17 cellular contexts compared by ENCODE assay signal in genomic region chr12:121476477-121476876, GRCh38.
DNase-seq lines count a peak whose midpoint lies in the region; ATAC-seq and TF ChIP-seq lines count a peak whose summit lies in the region.
"Had no signal": no experiment of that assay in that cellular context is flagged by ENCODE, and none has a peak within 500 bp of the region (broad histone marks: within the 10 kb centered on the region; RNA-seq: fewer than 3 reads in every experiment).

No MANE protein-coding gene starts in this region.

- peaks cover 16% of the 10 kb centered on the region; the same call in 1 of the 2 replicates for H4K20me1 ChIP-seq in Karpas-422 (ENCODE audit: insufficient read depth, low read depth, low read length)

- no peak overlapping the region for H3K9ac ChIP-seq in Karpas-422 (ENCODE audit: low read length)

- H3K27me3 Mint-ChIP-seq in brain (no peaks in the 10 kb centered on the region), neural crest cell (ENCODE audit: low read depth) (no peaks in the 10 kb centered on the region)
- H3K27me3 Mint-ChIP-seq in effector memory CD8-positive, alpha-beta T cell = no peaks in the 10 kb centered on the region
- no peaks in the 10 kb centered on the region for H3K27me3 Mint-ChIP-seq in CD4-positive, alpha-beta T cell
- H3K27me3 Mint-ChIP-seq: CD4-positive, alpha-beta memory T cell had no signal

- intact Hi-C loops in CD4-positive, alpha-beta T cell (cut with DNase I, micrococcal nuclease) = no loop called here

- H3K4me3 Mint-ChIP-seq in brain (no peak overlapping the region), neural crest cell (no peak overlapping the region)
- H3K4me3 Mint-ChIP-seq in effector memory CD8-positive, alpha-beta T cell = no peak overlapping the region
- no peak overlapping the region for H3K4me3 Mint-ChIP-seq in CD4-positive, alpha-beta T cell
- H3K4me3 Mint-ChIP-seq: CD4-positive, alpha-beta memory T cell had no signal

- H3K9me3 Mint-ChIP-seq in brain (peaks cover 0 to 4% (median 0%) of the 10 kb centered on the region in 5 experiments), neural crest cell (no peaks in the 10 kb centered on the region)
- no peaks in the 10 kb centered on the region for H3K9me3 Mint-ChIP-seq in effector memory CD8-positive, alpha-beta T cell
- H3K9me3 Mint-ChIP-seq in CD4-positive, alpha-beta T cell = no peaks in the 10 kb centered on the region

- H3K4me2 ChIP-seq in Karpas-422 (ENCODE audit: low read depth, low read length, poor library complexity, severe bottlenecking) = no peak overlapping the region
- H3K4me2 ChIP-seq: A549 had no signal

- ATAC-seq in effector memory CD8-positive, alpha-beta T cell (replicated peaks) = no peak
- ATAC-seq in CD4-positive, alpha-beta T cell (ENCODE audit: poor library complexity) = no peak
- ATAC-seq: A549, GM12878, HCT116, K562 had no signal

- DNase-seq in iPS-NIHi7 (ENCODE audit: extremely low spot score) (peak; percentile 41), neural crest cell (ENCODE audit: low read depth, low spot score) (no peak), Karpas-422 (no peak)
- DNase-seq in activated CD4-positive, alpha-beta T cell treated with anti-CD3 and anti-CD28 coated beads, Interleukin-2, amount 50 U/mL, for 1 hour = no peak
- no peak for DNase-seq in effector memory CD8-positive, alpha-beta T cell
- no peak for DNase-seq in CD4-positive, alpha-beta T cell
- DNase-seq: AML-193; CD4-positive, alpha-beta memory T cell; DMS79 treated with DMSO at 0.1 percent for 48 hours; IMR-90 had no signal

- H3K27ac Mint-ChIP-seq in brain = peak overlapping the region in 3 of 5 experiments; percentile 26 to 84 (median 31)
- peak overlapping the region; percentile 29 for H3K27ac Mint-ChIP-seq in neural crest cell (ENCODE audit: unreplicated experiment)
- no peak overlapping the region for H3K27ac Mint-ChIP-seq in effector memory CD8-positive, alpha-beta T cell
- H3K27ac Mint-ChIP-seq in CD4-positive, alpha-beta T cell = no peak overlapping the region

- H3K4me1 Mint-ChIP-seq in brain = peaks cover 13% of the 10 kb centered on the region
- H3K4me1 Mint-ChIP-seq in neural crest cell = peaks cover 4% of the 10 kb centered on the region
- peaks cover 4 to 7% of the 10 kb centered on the region in 2 donors for H3K4me1 Mint-ChIP-seq in effector memory CD8-positive, alpha-beta T cell (ENCODE audit: low read depth in 2 of 2)
- H3K4me1 Mint-ChIP-seq in CD4-positive, alpha-beta T cell (ENCODE audit: low read depth) = no peaks in the 10 kb centered on the region

- H3K4me1 ChIP-seq in HEK293 (ENCODE audit: control insufficient read depth, insufficient read depth, low read length) (peaks cover 8% of the 10 kb centered on the region), Karpas-422 (ENCODE audit: low read length) (peaks cover 8% of the 10 kb centered on the region)
- H3K4me1 ChIP-seq: A549 had no signal

- POLR2A ChIA-PET in HEK293 (lab: Yijun Ruan, JAX) = interaction anchor here (0.8 kb wide), 1 partner anchor 9 kb away, joined by 3 read pairs; no protein-coding TSS in a partner anchor
- POLR2A ChIA-PET in CD4-positive, alpha-beta T cell (lab: Charles Lee) = interaction anchor here (1.5 kb wide), 1 partner anchor 14 kb away, joined by 3 read pairs; no protein-coding TSS in a partner anchor

- H3K79me2 ChIP-seq in Karpas-422 (ENCODE audit: low read length) = no peaks in the 10 kb centered on the region

- H2AFZ ChIP-seq in Karpas-422 (ENCODE audit: low read length) = no peak overlapping the region

- H3K36me3 ChIP-seq in HEK293 (ENCODE audit: control insufficient read depth in 2 of 2, insufficient read depth in 1 of 2, low read length in 2 of 2) (no peaks in the 10 kb centered on the region), Karpas-422 (ENCODE audit: insufficient read depth, low read length) (no peaks in the 10 kb centered on the region)

- H3K9me2 ChIP-seq in Karpas-422 (replicated peaks; ENCODE audit: insufficient read depth, low read length) = no peaks in the 10 kb centered on the region

- H3K9me3 ChIP-seq in HEK293 (ENCODE audit: control insufficient read depth, insufficient read depth, low read depth, low read length) (no peaks in the 10 kb centered on the region), Karpas-422 (ENCODE audit: low read length) (no peaks in the 10 kb centered on the region)
- no peaks in the 10 kb centered on the region for H3K9me3 ChIP-seq in CD4-positive, alpha-beta T cell (ENCODE audit: control insufficient read depth, low read length)
- H3K9me3 ChIP-seq: A549 had no signal

- no peaks in the 10 kb centered on the region for H3K27me3 ChIP-seq in Karpas-422 (ENCODE audit: low read length)
- no peaks in the 10 kb centered on the region for H3K27me3 ChIP-seq in CD4-positive, alpha-beta T cell (ENCODE audit: control insufficient read depth, insufficient read depth, low read length)

- no peak overlapping the region for H3K4me3 ChIP-seq in HEK293 (ENCODE audit: low read depth, low read length)
- H3K4me3 ChIP-seq in Karpas-422 (ENCODE audit: low read length) = no peak overlapping the region
- H3K4me3 ChIP-seq: A549, GM12878, K562 had no signal

- TF ChIP-seq CTCF in HEK293 (tag by site-specific recombination; IDR thresholded peaks at IDR 0.05) = no peak
- no peak for TF ChIP-seq CTCF in brain (conservative IDR thresholded peaks at IDR 0.05)
- TF ChIP-seq CTCF in neural crest cell (conservative IDR thresholded peaks at IDR 0.05) = no peak
- TF ChIP-seq CTCF in CD4-positive, alpha-beta T cell (IDR thresholded peaks at IDR 0.05) = no peak

- H3K27ac ChIP-seq in HEK293 (ENCODE audit: extremely low read depth, low read depth, low read length) = no peak overlapping the region
- H3K27ac ChIP-seq in Karpas-422 (ENCODE audit: low read length) = no peak overlapping the region
- no peak overlapping the region for H3K27ac ChIP-seq in CD4-positive, alpha-beta T cell (ENCODE audit: low read depth, low read length)
- H3K27ac ChIP-seq: A549, C4-2B had no signal

- peaks cover 19% of the 10 kb centered on the region for H3K36me3 Mint-ChIP-seq in brain
- no peaks in the 10 kb centered on the region for H3K36me3 Mint-ChIP-seq in neural crest cell (ENCODE audit: low read depth)
- peaks cover 13% of the 10 kb centered on the region for H3K36me3 Mint-ChIP-seq in effector memory CD8-positive, alpha-beta T cell (ENCODE audit: insufficient read depth)
- peaks cover 4% of the 10 kb centered on the region for H3K36me3 Mint-ChIP-seq in CD4-positive, alpha-beta T cell (ENCODE audit: low read depth)

- CTCF ChIA-PET in HEK293 (lab: Yijun Ruan, JAX) = interaction anchor here (0.6 to 3.6 kb wide), 7 partner anchors 13 to 208 kb away, joined by 3 to 23 read pairs (median 4); no protein-coding TSS in a partner anchor
- CTCF ChIA-PET in CD4-positive, alpha-beta T cell (lab: Charles Lee) = interaction anchor here (0.8 to 1.1 kb wide), 2 partner anchors 17 to 380 kb away, joined by 3 read pairs; no protein-coding TSS in a partner anchor

TF ChIP-seq in HEK293, 187 proteins besides CTCF, POLR2A, EP300 and RAD21:
- TF ChIP-seq ZNF341 (tag by site-specific recombination; IDR thresholded peaks at IDR 0.05; ENCODE audit: low read depth) (0 out of 2 replicates have a peak, but pooled peaks have one; percentile 16), HOXC10 (CRISPR knock-in tag; IDR thresholded peaks at IDR 0.05) (no peak)
TF ChIP-seq in HEK293: peak in this region for 1.

Comparison
In these comparisons a context has a peak if more than half of its experiments do, and no peak if none do; other contexts are left out.
1. H3K27ac Mint-ChIP-seq: peak in brain (3 of 5) and neural crest cell (single experiment); none in effector memory CD8-positive, alpha-beta T cell (0 of 2) and CD4-positive, alpha-beta T cell (single experiment).